In genomic region chr14:36477266-36477665, GRCh38 we compare ENCODE assay signal across 20 cellular contexts. TPM values are rescaled to one million over a fixed set of nuclear protein-coding genes. Genes with fewer than 3 reads are reported as not detected.
DNase-seq lines count a peak whose midpoint lies in the region; ATAC-seq and FAIRE-seq lines count a peak whose summit lies in the region.
"Had no signal": no experiment of that assay in that cellular context is flagged by ENCODE, and none has a peak within 500 bp of the region (broad histone marks: within the 10 kb centered on the region; RNA-seq: fewer than 3 reads in every experiment).

No MANE protein-coding gene starts in this region.

- peaks cover 2% of the 10 kb centered on the region for H3K9me3 Mint-ChIP-seq in central memory CD8-positive, alpha-beta T cell
- H3K9me3 Mint-ChIP-seq: GM23338 had no signal

- no peaks in the 10 kb centered on the region for H3K4me1 Mint-ChIP-seq in central memory CD8-positive, alpha-beta T cell
- H3K4me1 Mint-ChIP-seq: GM23338 had no signal

- peak overlapping the region; percentile 6 for H3K4me3 Mint-ChIP-seq in central memory CD8-positive, alpha-beta T cell
- H3K4me3 Mint-ChIP-seq: GM23338 had no signal

- H3K27ac Mint-ChIP-seq in central memory CD8-positive, alpha-beta T cell (ENCODE audit: low read depth) = no peak overlapping the region
- H3K27ac Mint-ChIP-seq: GM23338 had no signal

- DNase-seq in stimulated activated CD4-positive, alpha-beta T cell treated with anti-CD3 and anti-CD28 coated beads, Interleukin-15, amount 100 ng/mL, for 24 hours = peak; percentile 4
- no peak for DNase-seq in stimulated activated CD4-positive, alpha-beta T cell treated with anti-CD3 and anti-CD28 coated beads, Interleukin-4, amount 100 ng/mL, for 24 hours
- DNase-seq in NCI-H2107 treated with DMSO at 0.1 percent for 48 hours (lab: John Stamatoyannopoulos, UW; ENCODE audit: unreplicated experiment) (peak; percentile 99), frontal cortex (ENCODE audit: low spot score in 2 of 2) (no peak), T-helper 9 cell (no peak)
- no peak for DNase-seq in central memory CD8-positive, alpha-beta T cell (ENCODE audit: low spot score in 2 of 2)
- DNase-seq: activated gamma-delta T cell treated with Interleukin-2 at 50 U/mL for 16 hours; AML-193; aorta; foreskin melanocyte; left ventricle myocardium inferior; occipital lobe; stimulated activated CD4-positive, alpha-beta T cell treated with anti-CD3 and anti-CD28 coated beads, Interleukin-2, amount 100 ng/mL, for 48 hours; SW 1271 had no signal

- H3K36me3 Mint-ChIP-seq in central memory CD8-positive, alpha-beta T cell (ENCODE audit: insufficient read depth) = no peaks in the 10 kb centered on the region

- no peak for FAIRE-seq in frontal cortex (lab: Jason Lieb, UNC)
- FAIRE-seq: endometrium, RCC 7860 had no signal

- ATAC-seq in central memory CD8-positive, alpha-beta T cell (replicated peaks; ENCODE audit: extremely low read depth, poor library complexity, severe bottlenecking) = no peak
- ATAC-seq in HG03442 (IDR thresholded peaks at IDR 0.05; ENCODE audit: unreplicated experiment) = no peak
- ATAC-seq: GM23338, sciatic nerve had no signal

- H3K27me3 Mint-ChIP-seq in central memory CD8-positive, alpha-beta T cell = peaks cover 9% of the 10 kb centered on the region

RNA-seq across cellular contexts. Expression of gene NKX2-1, which starts 42.8 kb away (rescaled TPM):
- total RNA-seq in frontal cortex = 0.82 TPM
- total RNA-seq: activated CD8-positive, alpha-beta memory T cell treated with anti-CD3 and anti-CD28 coated beads for 36 hours; aorta; GM23338; left ventricle myocardium inferior had no signal

Comparison
In these comparisons a context has a peak if more than half of its experiments do, and no peak if none do; other contexts are left out.
1. DNase-seq: peak in stimulated activated CD4-positive, alpha-beta T cell treated with anti-CD3 and anti-CD28 coated beads, Interleukin-15, amount 100 ng/mL, for 24 hours (single experiment) and NCI-H2107 treated with DMSO at 0.1 percent for 48 hours (single experiment); none in stimulated activated CD4-positive, alpha-beta T cell treated with anti-CD3 and anti-CD28 coated beads, Interleukin-4, amount 100 ng/mL, for 24 hours (single experiment), central memory CD8-positive, alpha-beta T cell (0 of 2), frontal cortex (0 of 2) and T-helper 9 cell (single experiment).